ENCODE assay signal across 8 cellular contexts in genomic region chr16:56356276-56357241, GRCh38.
A peak's percentile ranks its signal among the peaks of the same experiment; 100 is the strongest.
DNase-seq lines count a peak whose midpoint lies in the region; ATAC-seq, FAIRE-seq and TF ChIP-seq lines count a peak whose summit lies in the region.

No MANE protein-coding gene starts in this region.

- H3K36me3 ChIP-seq in HUES64 (ENCODE audit: insufficient read depth, low read length): no peaks in the 10 kb centered on the region

- H3K27me3 ChIP-seq in HUES64 (ENCODE audit: insufficient read depth, low read length): no peaks in the 10 kb centered on the region

- H3K27ac Mint-ChIP-seq in progenitor cell of endocrine pancreas: peak overlapping the region; percentile 93

- H3K9ac ChIP-seq in HUES64 (ENCODE audit: low read depth, low read length): peak overlapping the region; percentile 70; the same call in 1 of the 2 replicates

- H3K36me3 Mint-ChIP-seq in progenitor cell of endocrine pancreas (ENCODE audit: insufficient read depth): peaks cover 2% of the 10 kb centered on the region

- H3K27me3 Mint-ChIP-seq in progenitor cell of endocrine pancreas: no peaks in the 10 kb centered on the region

- intact Hi-C loops in left ventricle myocardium superior (cut with micrococcal nuclease): no loop called here

- ATAC-seq in GM21528 (IDR thresholded peaks at IDR 0.05; ENCODE audit: low FRiP score, unreplicated experiment): peak; percentile 87
- peak; percentile 96 for ATAC-seq in left ventricle myocardium superior

- FAIRE-seq in urothelium cell line (lab: Jason Lieb, UNC): no peak

- peaks cover 33% of the 10 kb centered on the region for H3K4me1 ChIP-seq in HUES64 (ENCODE audit: insufficient read depth, low read length)

- TF ChIP-seq CTCF in progenitor cell of endocrine pancreas (IDR thresholded peaks at IDR 0.05; ENCODE audit: unreplicated experiment): peak; percentile 91

- H3K9me3 Mint-ChIP-seq in progenitor cell of endocrine pancreas (ENCODE audit: low read depth): no peaks in the 10 kb centered on the region

- peak overlapping the region; percentile 70 for H3K4me3 Mint-ChIP-seq in progenitor cell of endocrine pancreas (ENCODE audit: low read depth)

- no peaks in the 10 kb centered on the region for H3K9me3 ChIP-seq in HUES64 (ENCODE audit: insufficient read depth, low read depth, low read length)

- H3K27ac ChIP-seq in HUES64 (ENCODE audit: low read depth, low read length): peak overlapping the region; percentile 40; the same call in 1 of the 2 replicates

- DNase-seq in DMS114 treated with DMSO at 0.1 percent for 48 hours (lab: John Stamatoyannopoulos, UW; ENCODE audit: unreplicated experiment) (peak; percentile 93), SW480 (ENCODE audit: low spot score) (peak; percentile 83), anterior cingulate cortex (lab: John Stamatoyannopoulos, UW) (peak in 49 of 58 donors; percentile 19 to 82 (median 56)), left ventricle myocardium superior (peak; percentile 89), progenitor cell of endocrine pancreas (ENCODE audit: low spot score, unreplicated experiment) (peak; percentile 69), urothelium cell line (ENCODE audit: low spot score) (peak; percentile 90)

- peak overlapping the region; percentile 51 for H3K4me3 ChIP-seq in HUES64 (ENCODE audit: low read length)

- WGBS in HUES64: 5% methylated on average over 25 of the region's 33 CpGs

- H3K4me1 Mint-ChIP-seq in progenitor cell of endocrine pancreas (ENCODE audit: low read depth): peaks cover 12% of the 10 kb centered on the region

Comparison
In these comparisons a context has a peak if more than half of its experiments do, and no peak if none do; other contexts are left out.
1. Peak in every context shown above with its lines: DNase-seq, ATAC-seq, H3K4me3 ChIP-seq and H3K27ac ChIP-seq.